Comparison of ENCODE assay signal across 1 cellular context in genomic region chr2:136257893-136258292, GRCh38.
TF ChIP-seq lines count a peak whose summit lies in the region.

No MANE protein-coding gene starts in this region.

TF ChIP-seq in SK-N-SH, 30 proteins besides CTCF, POLR2A, EP300 and RAD21 (continued from another document):
- no peak for TF ChIP-seq REST (IDR thresholded peaks at IDR 0.05; ENCODE audit: low read depth, low read length)
- TF ChIP-seq FOSL2 (IDR thresholded peaks at IDR 0.05; ENCODE audit: borderline replicate concordance, low read depth) = no peak
- TF ChIP-seq RFX5 (IDR thresholded peaks at IDR 0.05; ENCODE audit: low read length) = no peak
- TF ChIP-seq GATA2 (CRISPR knock-in tag; IDR thresholded peaks at IDR 0.05) = peak; percentile 82
- no peak for TF ChIP-seq USF2 (IDR thresholded peaks at IDR 0.05; ENCODE audit: borderline replicate concordance, low read depth, low read length)
- peak; percentile 40 for TF ChIP-seq CHD2 (IDR thresholded peaks at IDR 0.05; ENCODE audit: low read length, partially characterized antibody)
- TF ChIP-seq JUND (IDR thresholded peaks at IDR 0.05) = no peak
- no peak for TF ChIP-seq NRF1 (IDR thresholded peaks at IDR 0.05; ENCODE audit: low read depth, low read length)
- TF ChIP-seq MEF2A (IDR thresholded peaks at IDR 0.05; ENCODE audit: borderline replicate concordance, low read depth) = no peak
- peak; percentile 58; the same call in 1 of the 2 replicates for TF ChIP-seq RCOR1 (IDR thresholded peaks at IDR 0.05; ENCODE audit: low read length)
